In genomic region chr17:30906101-30906911, GRCh38 we compare ENCODE assay signal across 8 cellular contexts. TPM values are rescaled to one million over a fixed set of nuclear protein-coding genes. Genes with fewer than 3 reads are reported as not detected.
DNase-seq lines count a peak whose midpoint lies in the region; ATAC-seq and TF ChIP-seq lines count a peak whose summit lies in the region.

TSS of gene TEFM (minus strand) at chr17:30906238. CDS start at chr17:30906198, 40 bp downstream.

- CTCF ChIA-PET in activated CD8-positive, alpha-beta T cell treated with anti-CD3 and anti-CD28 coated beads for 36 hours (lab: Charles Lee) = interaction anchor here (1.1 kb wide), 1 partner anchor 35 kb away, joined by 3 read pairs; no protein-coding TSS in a partner anchor

- TF ChIP-seq CTCF in C4-2B (conservative IDR thresholded peaks at IDR 0.05) (no peak), lower leg skin (IDR thresholded peaks at IDR 0.05) (no peak)
- no peak for TF ChIP-seq CTCF in activated CD8-positive, alpha-beta T cell treated with anti-CD3 and anti-CD28 coated beads for 36 hours (IDR thresholded peaks at IDR 0.05)

- H3K9me3 Mint-ChIP-seq in activated CD8-positive, alpha-beta T cell treated with anti-CD3 and anti-CD28 coated beads for 36 hours = no peaks in the 10 kb centered on the region

- H3K36me3 ChIP-seq in duodenal mucosa (ENCODE audit: control insufficient read depth in 1 of 2, insufficient read depth in 2 of 2, low read length in 2 of 2) = peaks cover 0 to 13% of the 10 kb centered on the region in 2 donors

- WGBS in lower leg skin, 2 donors = 0 to 1% methylated on average over 27 to 46 of the region's 47 CpGs

- peak within 1 kb of the TSS; percentile 86 to 98 for H3K4me3 ChIP-seq in duodenal mucosa (ENCODE audit: low read depth in 1 of 2, low read length in 2 of 2)
- peak within 1 kb of the TSS; percentile 77 for H3K4me3 ChIP-seq in lower leg skin (ENCODE audit: low read depth, poor library complexity, severe bottlenecking)

- DNase-seq in NCI-H82 (lab: John Stamatoyannopoulos, UW) (peak; percentile 94), lower leg skin (ENCODE audit: low spot score in 2 of 2) (peak; percentile 84 to 97)
- peak; percentile 91 for DNase-seq in activated CD8-positive, alpha-beta T cell treated with anti-CD3 and anti-CD28 coated beads for 36 hours
- DNase-seq in stimulated activated CD4-positive, alpha-beta T cell treated with anti-CD3 and anti-CD28 coated beads, Interleukin-4, amount 100 ng/mL, for 4 hours = peak; percentile 82

- no peaks in the 10 kb centered on the region for H3K27me3 ChIP-seq in duodenal mucosa (ENCODE audit: control insufficient read depth in 1 of 2, insufficient read depth in 2 of 2, low read length in 2 of 2)

- peaks cover 7 to 13% of the 10 kb centered on the region in 2 donors for H3K4me1 ChIP-seq in duodenal mucosa (ENCODE audit: control insufficient read depth in 1 of 2, insufficient read depth in 2 of 2, low read length in 2 of 2)

- intact Hi-C loops in activated CD8-positive, alpha-beta T cell treated with anti-CD3 and anti-CD28 coated beads for 36 hours (cut with micrococcal nuclease) = no loop called here
- intact Hi-C loops in lower leg skin (cut with DNase I; ENCODE audit: low total_unique reads) = no loop called here

- POLR2A ChIA-PET in activated CD8-positive, alpha-beta T cell treated with anti-CD3 and anti-CD28 coated beads for 36 hours (lab: Charles Lee) = interaction anchor here (0.6 to 1.5 kb wide), 8 partner anchors 8 to 83 kb away, joined by 3 to 4 read pairs (median 3); partner anchors contain the start of gene RNF135

- H3K9ac ChIP-seq in duodenal mucosa (ENCODE audit: low read depth in 1 of 2, low read length in 2 of 2) = peak within 1 kb of the TSS; percentile 71 to 87

- ATAC-seq in GM19372 (IDR thresholded peaks at IDR 0.05; ENCODE audit: low read depth, unreplicated experiment) (peak; percentile 82), HG03558 (IDR thresholded peaks at IDR 0.05; ENCODE audit: extremely low read depth, unreplicated experiment) (peak; percentile 72)
- ATAC-seq in activated CD8-positive, alpha-beta T cell treated with anti-CD3 and anti-CD28 coated beads for 36 hours = peak; percentile 99

- peaks cover 13% of the 10 kb centered on the region for H3K36me3 Mint-ChIP-seq in activated CD8-positive, alpha-beta T cell treated with anti-CD3 and anti-CD28 coated beads for 36 hours (ENCODE audit: low read depth)

- no peaks in the 10 kb centered on the region for H3K27me3 Mint-ChIP-seq in activated CD8-positive, alpha-beta T cell treated with anti-CD3 and anti-CD28 coated beads for 36 hours

- peak within 1 kb of the TSS; percentile 83 for H3K27ac Mint-ChIP-seq in activated CD8-positive, alpha-beta T cell treated with anti-CD3 and anti-CD28 coated beads for 36 hours

- no peak for TF ChIP-seq POLR2A in lower leg skin (IDR thresholded peaks at IDR 0.05)

- H3K4me1 Mint-ChIP-seq in activated CD8-positive, alpha-beta T cell treated with anti-CD3 and anti-CD28 coated beads for 36 hours (ENCODE audit: low read depth) = peaks cover 45% of the 10 kb centered on the region

- peak within 1 kb of the TSS; percentile 89 for H3K27ac ChIP-seq in C4-2B
- peak within 1 kb of the TSS; percentile 26 for H3K27ac ChIP-seq in duodenal mucosa (ENCODE audit: low read depth, low read length)

- H3K4me3 Mint-ChIP-seq in activated CD8-positive, alpha-beta T cell treated with anti-CD3 and anti-CD28 coated beads for 36 hours = peak within 1 kb of the TSS; percentile 89

- no peaks in the 10 kb centered on the region for H3K9me3 ChIP-seq in duodenal mucosa (ENCODE audit: control insufficient read depth in 1 of 2, low read length in 2 of 2)

RNA-seq across cellular contexts. Expression of gene TEFM, which starts in this region (rescaled TPM):
- 10 to 100 TPM in 1 of 2 experiments, 1 to 10 TPM in 1; 9.7 to 12.6 TPM for total RNA-seq in activated CD8-positive, alpha-beta T cell treated with anti-CD3 and anti-CD28 coated beads for 36 hours
- total RNA-seq in lower leg skin = 10 to 100 TPM in 3 of 4 donors, 1 to 10 TPM in 1; 7.8 to 23.3 (median 12.4) TPM

Comparison
In these comparisons a context has a peak if more than half of its experiments do, and no peak if none do; other contexts are left out.
1. Peak in every context shown above with its lines: DNase-seq, ATAC-seq, H3K4me3 ChIP-seq and H3K27ac ChIP-seq.